In genomic region chr10:78424050-78424449, GRCh38 we compare ENCODE assay signal across 5 cellular contexts.
DNase-seq lines count a peak whose midpoint lies in the region; ATAC-seq, FAIRE-seq and TF ChIP-seq lines count a peak whose summit lies in the region.
"Not testable (repeated sequence)": the region's sequence is repeated elsewhere in the genome, so short reads cannot be mapped to it uniquely, and the experiment has no call there.

No MANE protein-coding gene starts in this region.

- not testable (repeated sequence) for TF ChIP-seq CTCF in A549 (IDR thresholded peaks at IDR 0.05); C4-2B (conservative IDR thresholded peaks at IDR 0.05); WTC11 (IDR thresholded peaks at IDR 0.05); K562 (IDR thresholded peaks at IDR 0.05 in 2 of 3, conservative IDR thresholded peaks at IDR 0.05 in 1 of 3; ENCODE audit: insufficient read depth in 2 of 3, low read depth in 1 of 3, low read length in 3 of 3)

- not testable (repeated sequence) for H3K4me3 ChIP-seq in A549, K562

- not testable (repeated sequence) for ATAC-seq in A549, WTC11
- ATAC-seq in K562, result peak; percentile 57; the same call in 2 of the 3 replicates

- H3K4me1 ChIP-seq in A549; K562 (replicated peaks in 1 of 2; ENCODE audit: control insufficient read depth in 2 of 2, insufficient read depth in 2 of 2, low read length in 2 of 2): not testable (repeated sequence)

- 84% methylated on average over 2 of the region's 2 CpGs for WGBS in A549 (ENCODE audit: missing lambda C conversion rate)
- 20% methylated on average over 2 of the region's 2 CpGs for WGBS in K562 (ENCODE audit: insufficient coverage, low coverage, missing lambda C conversion rate)

- H3K9me3 ChIP-seq in A549, result peaks cover 27% of the 10 kb centered on the region; the same call in 1 of the 3 replicates
- not testable (repeated sequence) for H3K9me3 ChIP-seq in K562 (replicated peaks; ENCODE audit: control insufficient read depth, insufficient read depth, low read depth, low read length)

- not testable (repeated sequence) for TF ChIP-seq EP300 in A549 (IDR thresholded peaks at IDR 0.05); K562 (IDR thresholded peaks at IDR 0.05; ENCODE audit: low read length)

- H3K9ac ChIP-seq in K562 (ENCODE audit: insufficient read depth in 1 of 2, low read depth in 2 of 2, low read length in 2 of 2), result not testable (repeated sequence)

- DNase-seq in A549 (ENCODE audit: low read depth in 1 of 2, low spot score in 1 of 2); WTC11 (ENCODE audit: low spot score); K562 (ENCODE audit: extremely low read depth in 1 of 4, low spot score in 3 of 4): not testable (repeated sequence)
- peak; percentile 9 for DNase-seq in cardiac septum (ENCODE audit: low spot score)

- CTCF ChIA-PET in A549 (lab: Yijun Ruan, JAX) (interaction anchor here (1.2 to 2.0 kb wide), 3 partner anchors 12 to 289 kb away, joined by 3 to 4 read pairs (median 4); no protein-coding TSS in a partner anchor), WTC11 (lab: Charles Lee) (interaction anchor here (1.2 kb wide), 1 partner anchor 13 kb away, joined by 3 read pairs; no protein-coding TSS in a partner anchor)
- CTCF ChIA-PET in K562 (lab: Yijun Ruan, JAX; ENCODE audit: low intra/inter-chr PET ratio), result not testable (repeated sequence)

- peaks cover 31% of the 10 kb centered on the region for H3K4me1 Mint-ChIP-seq in WTC11

- H3K4me3 Mint-ChIP-seq in WTC11, result not testable (repeated sequence)

- not testable (repeated sequence) for H4K20me1 ChIP-seq in K562 (replicated peaks; ENCODE audit: control insufficient read depth, insufficient read depth, low read length)

- H2AFZ ChIP-seq in K562 (ENCODE audit: low read depth, low read length), result not testable (repeated sequence)

- not testable (repeated sequence) for H3K27ac ChIP-seq in A549; K562 (ENCODE audit: extremely low read depth, low read depth, low read length)
- H3K27ac ChIP-seq in C4-2B, result peak overlapping the region; percentile 35

- H3K9me1 ChIP-seq in K562 (ENCODE audit: control insufficient read depth, insufficient read depth, low read length), result not testable (repeated sequence)

- not testable (repeated sequence) for TF ChIP-seq POLR2A in A549 (IDR thresholded peaks at IDR 0.05; ENCODE audit: low read length); K562 (conservative IDR thresholded peaks at IDR 0.05)

- not testable (repeated sequence) for FAIRE-seq in A549 (lab: Jason Lieb, UNC); K562 (lab: Jason Lieb, UNC)

- not testable (repeated sequence) for H3K79me2 ChIP-seq in K562 (ENCODE audit: control insufficient read depth, insufficient read depth, low read length)

- H3K27me3 ChIP-seq in K562 (ENCODE audit: control insufficient read depth in 2 of 2, insufficient read depth in 2 of 2, low read length in 2 of 2), result peaks cover 16 to 35% of the 10 kb centered on the region in 2 experiments; a peak in 4 of 5 replicates

- H3K27me3 Mint-ChIP-seq in WTC11 (ENCODE audit: low read depth), result not testable (repeated sequence)

- peaks cover 11% of the 10 kb centered on the region for H3K36me3 Mint-ChIP-seq in WTC11

- POLR2A ChIA-PET in A549 (lab: Yijun Ruan, JAX); WTC11 (lab: Charles Lee): not testable (repeated sequence)
- POLR2A ChIA-PET in K562 (lab: Yijun Ruan, JAX), result interaction anchor here (0.6 to 1.1 kb wide), 4 partner anchors 10 to 888 kb away, joined by 3 to 5 read pairs (median 4); no protein-coding TSS in a partner anchor

- in situ Hi-C loops in K562 (cut with MboI), result not testable (repeated sequence)

- not testable (repeated sequence) for H3K4me2 ChIP-seq in A549; K562 (ENCODE audit: insufficient read depth, low read length)

- not testable (repeated sequence) for H3K27ac Mint-ChIP-seq in WTC11

- peaks cover 19% of the 10 kb centered on the region for H3K9me3 Mint-ChIP-seq in WTC11

- intact Hi-C loops in K562 (cut with micrococcal nuclease), result not testable (repeated sequence)
- intact Hi-C loops in cardiac septum (cut with DNase I), result loop anchor here (10.0 kb wide), 1 partner anchor 771 kb away; no protein-coding TSS in a partner anchor

- BruUV-seq in K562 (replicated peaks; lab: Mats Ljungman, UMichigan), result not testable (repeated sequence)

- not testable (repeated sequence) for TF ChIP-seq RAD21 in A549 (conservative IDR thresholded peaks at IDR 0.05 in 1 of 2, IDR thresholded peaks at IDR 0.05 in 1 of 2); K562 (CRISPR knock-in tag; conservative IDR thresholded peaks at IDR 0.05 in 1 of 2, IDR thresholded peaks at IDR 0.05 in 1 of 2)

- H3K36me3 ChIP-seq in K562 (ENCODE audit: control insufficient read depth, insufficient read depth, low read length), result not testable (repeated sequence)

TF ChIP-seq in A549, 52 proteins besides CTCF, POLR2A, EP300 and RAD21:
- peak; percentile 31 for TF ChIP-seq MAFK (IDR thresholded peaks at IDR 0.05; ENCODE audit: partially characterized antibody)

TF ChIP-seq in WTC11, 78 proteins besides CTCF, POLR2A, EP300 and RAD21:
- peak; percentile 18; the same call in 1 of the 2 replicates for TF ChIP-seq NFYB (CRISPR knock-in tag; conservative IDR thresholded peaks at IDR 0.05; ENCODE audit: low read depth)

TF ChIP-seq in K562, 482 proteins besides CTCF, POLR2A, EP300 and RAD21:
- TF ChIP-seq ZNF316 (IDR thresholded peaks at IDR 0.05) (peak; percentile 61), C11orf30 (IDR thresholded peaks at IDR 0.05; ENCODE audit: low read depth) (0 out of 2 replicates have a peak, but pooled peaks have one; percentile 32), MAFG (tag; conservative IDR thresholded peaks at IDR 0.05) (0 out of 2 replicates have a peak, but pooled peaks have one; percentile 7)
TF ChIP-seq in K562: peak in this region for 3; not testable (repeated sequence) for 479.
